In the genomic region with DNA sequence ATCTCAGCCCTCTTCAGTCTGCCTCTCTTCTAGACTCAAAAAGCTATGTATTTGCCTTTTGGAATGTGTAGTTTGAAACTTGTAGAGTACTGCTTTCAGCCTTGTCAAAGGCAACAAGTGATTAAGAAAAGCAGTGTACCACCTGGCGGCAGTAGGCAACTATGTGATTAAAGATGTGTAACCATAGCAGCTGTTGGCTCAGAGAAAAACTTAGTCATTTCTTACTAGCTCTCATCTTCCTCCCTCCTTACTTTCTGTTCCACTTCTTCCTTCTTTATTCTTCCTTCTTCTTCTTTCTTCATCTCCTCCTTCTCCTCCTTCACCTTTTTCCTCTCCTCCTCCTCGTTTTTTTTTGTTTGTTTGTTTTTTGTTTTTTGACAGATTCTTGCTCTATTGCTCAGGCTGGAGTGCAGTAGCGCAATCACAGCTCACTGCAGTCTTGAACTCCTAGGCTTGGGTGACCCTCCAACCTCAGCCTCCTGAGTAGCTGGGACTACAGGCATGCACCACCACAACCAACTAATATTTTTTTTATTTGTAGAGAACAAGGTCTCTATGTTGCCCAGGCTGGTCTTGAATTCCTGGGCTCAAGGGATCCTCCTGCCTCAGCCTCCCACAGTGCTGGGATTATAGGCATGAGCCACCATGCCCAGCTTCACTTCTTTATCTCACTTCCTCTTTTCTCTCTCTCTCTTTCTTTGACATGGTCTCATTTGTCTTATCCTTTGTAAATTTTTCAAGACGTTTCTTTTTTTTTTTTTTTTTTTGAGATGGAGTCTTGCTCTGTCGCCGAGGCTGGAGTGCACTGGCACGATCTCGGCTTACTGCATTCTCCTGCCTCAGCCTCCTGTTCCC, we compare ENCODE assay signal across 9 cellular contexts. TPM values are rescaled to one million over a fixed set of nuclear protein-coding genes. Genes with fewer than 3 reads are reported as not detected.
DNase-seq lines count a peak whose midpoint lies in the region; ATAC-seq lines count a peak whose summit lies in the region.
"Had no signal": no experiment of that assay in that cellular context is flagged by ENCODE, and none has a peak within 500 bp of the region (broad histone marks: within the 10 kb centered on the region; RNA-seq: fewer than 3 reads in every experiment).

No MANE protein-coding gene starts in this region.

- H3K27ac ChIP-seq in CD4-positive, alpha-beta memory T cell (ENCODE audit: low read depth, low read length), result no peak overlapping the region
- H3K27ac ChIP-seq in aorta (ENCODE audit: low read depth in 1 of 2, low read length in 2 of 2), result no peak overlapping the region

- no peaks in the 10 kb centered on the region for H3K27me3 ChIP-seq in CD4-positive, alpha-beta memory T cell (ENCODE audit: insufficient read depth, low read length)
- H3K27me3 ChIP-seq in aorta (ENCODE audit: control insufficient read depth in 1 of 2, insufficient read depth in 2 of 2, low read length in 1 of 2), result no peaks in the 10 kb centered on the region

- peak in 3 of 5 donors; percentile 1 to 10 (median 3) for DNase-seq in CD4-positive, alpha-beta memory T cell
- peak; percentile 12 for DNase-seq in RPMI8226
- peak; percentile 29 for DNase-seq in fibroblast of gingiva (ENCODE audit: low read depth)
- DNase-seq in NCI-H1105 treated with DMSO at 0.1 percent for 48 hours (lab: John Stamatoyannopoulos, UW), result no peak
- no peak for DNase-seq in aorta
- no peak for DNase-seq in NCI-H1436 treated with DMSO at 0.1 percent for 48 hours (lab: John Stamatoyannopoulos, UW)

- ATAC-seq in GM19025 (IDR thresholded peaks at IDR 0.05; ENCODE audit: low read depth, unreplicated experiment), result peak; percentile 96
- peak; percentile 100 for ATAC-seq in HG03060 (IDR thresholded peaks at IDR 0.05; ENCODE audit: low read depth, unreplicated experiment)
- ATAC-seq in aorta (ENCODE audit: low FRiP score), result no peak

- H3K36me3 Mint-ChIP-seq in CD4-positive, alpha-beta memory T cell, result peaks cover 54 to 61% of the 10 kb centered on the region in 2 donors

- CTCF ChIA-PET in CD4-positive, alpha-beta memory T cell (lab: Charles Lee; ENCODE audit: partially characterized antibody), result interaction anchor here (0.9 to 2.1 kb wide), 2 partner anchors 8 to 33 kb away, joined by 3 to 5 read pairs; a partner anchor contains a TSS

- 85 to 88% methylated on average over 8 of the region's 8 CpGs for WGBS in aorta, 2 donors

- no peak overlapping the region for H3K4me3 Mint-ChIP-seq in CD4-positive, alpha-beta memory T cell

- no peaks in the 10 kb centered on the region for H3K9me3 ChIP-seq in CD4-positive, alpha-beta memory T cell (ENCODE audit: control insufficient read depth in 1 of 2, low read length in 2 of 2)
- H3K9me3 ChIP-seq in aorta (ENCODE audit: control insufficient read depth, low read length), result no peaks in the 10 kb centered on the region

- no peaks in the 10 kb centered on the region for H3K4me1 ChIP-seq in CD4-positive, alpha-beta memory T cell (ENCODE audit: insufficient read depth, low read length)
- no peaks in the 10 kb centered on the region for H3K4me1 ChIP-seq in aorta (ENCODE audit: control insufficient read depth in 1 of 2, insufficient read depth in 2 of 2, low read length in 2 of 2)

- H3K4me1 Mint-ChIP-seq in CD4-positive, alpha-beta memory T cell, result peaks cover 13 to 27% (median 20%) of the 10 kb centered on the region in 4 donors

- intact Hi-C loops in CD4-positive, alpha-beta memory T cell (cut with micrococcal nuclease), result no loop called here
- intact Hi-C loops in aorta (cut with DNase I), result no loop called here

- H3K36me3 ChIP-seq in CD4-positive, alpha-beta memory T cell (ENCODE audit: insufficient read depth, low read length), result no peaks in the 10 kb centered on the region
- H3K36me3 ChIP-seq in aorta (ENCODE audit: control insufficient read depth in 1 of 2, insufficient read depth in 2 of 2, low read length in 1 of 2), result peaks cover 0 to 3% of the 10 kb centered on the region in 2 donors

- H3K27ac Mint-ChIP-seq in CD4-positive, alpha-beta memory T cell, result peak overlapping the region in 5 of 7 donors; percentile 12 to 83 (median 72)

- H3K4me3 ChIP-seq in CD4-positive, alpha-beta memory T cell (ENCODE audit: low read length in 2 of 2), result no peak overlapping the region
- no peak overlapping the region for H3K4me3 ChIP-seq in aorta (ENCODE audit: low read length in 2 of 2)

- POLR2A ChIA-PET in CD4-positive, alpha-beta memory T cell (lab: Charles Lee; ENCODE audit: partially characterized antibody), result interaction anchor here (0.9 to 1.4 kb wide), 2 partner anchors 13 to 33 kb away, joined by 3 to 5 read pairs; a partner anchor contains a TSS

- H3K9me3 Mint-ChIP-seq in CD4-positive, alpha-beta memory T cell, result peaks cover 0 to 16% (median 8%) of the 10 kb centered on the region in 8 donors
- H3K9me3 Mint-ChIP-seq: IgD-negative memory B cell had no signal

- no peaks in the 10 kb centered on the region for H3K27me3 Mint-ChIP-seq in CD4-positive, alpha-beta memory T cell
- H3K27me3 Mint-ChIP-seq: IgD-negative memory B cell had no signal

RNA-seq across cellular contexts. Expression of a gene that starts 32.6 kb away (rescaled TPM):
- total RNA-seq in CD4-positive, alpha-beta memory T cell, result 10 to 100 TPM; 23.5 to 24.6 TPM
- 10 to 100 TPM; 10.2 to 10.6 TPM for polyA plus RNA-seq in CD4-positive, alpha-beta memory T cell
- 10 to 100 TPM; 13.4 to 14.7 TPM for total RNA-seq in aorta
- 1 to 10 TPM; 4.1 to 9.0 TPM for polyA plus RNA-seq in aorta

RNA-seq across cellular contexts. Expression of a gene that starts 32.8 kb away (rescaled TPM):
- 10 to 100 TPM; 43.3 to 49.2 TPM for total RNA-seq in CD4-positive, alpha-beta memory T cell
- polyA plus RNA-seq in CD4-positive, alpha-beta memory T cell, result 1 to 10 TPM; 5.9 to 7.6 TPM
- 10 to 100 TPM; 25.8 to 29.3 TPM for total RNA-seq in aorta
- polyA plus RNA-seq in aorta, result 10 to 100 TPM in 1 of 2 donors, 1 to 10 TPM in 1; 9.5 to 21.2 TPM

Comparison
In these comparisons a context has a peak if more than half of its experiments do, and no peak if none do; other contexts are left out.
1. DNase-seq: peak in CD4-positive, alpha-beta memory T cell (3 of 5), RPMI8226 (single experiment) and fibroblast of gingiva (single experiment); none in NCI-H1105 treated with DMSO at 0.1 percent for 48 hours (single experiment), aorta (0 of 2) and NCI-H1436 treated with DMSO at 0.1 percent for 48 hours (single experiment).